ENCODE assay signal across 32 cellular contexts in the genomic region with DNA sequence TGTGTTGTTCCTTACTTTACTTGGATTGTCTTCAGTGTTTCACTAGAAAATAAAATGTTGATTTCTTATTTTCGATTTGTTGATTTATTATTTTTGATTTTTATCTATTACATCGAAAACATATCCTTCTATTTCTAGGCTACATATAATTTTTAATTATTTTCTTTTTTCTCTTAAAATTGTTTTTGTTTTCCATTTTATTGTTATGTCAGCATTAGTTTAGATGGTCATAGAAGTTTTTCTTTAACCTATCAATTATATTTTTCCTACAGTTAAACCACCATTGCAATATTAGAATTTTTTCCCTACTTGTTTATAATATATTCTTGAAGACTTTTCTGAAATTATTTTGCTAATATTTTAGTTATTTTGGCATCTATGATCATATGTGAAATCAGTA.
"Had no signal": no experiment of that assay in that cellular context is flagged by ENCODE, and none has a peak within 500 bp of the region (broad histone marks: within the 10 kb centered on the region; RNA-seq: fewer than 3 reads in every experiment).

No MANE protein-coding gene starts in this region.

- H3K4me1 ChIP-seq: ascending aorta, breast epithelium, esophagus muscularis mucosa, foreskin keratinocyte, gastrocnemius medialis, heart right ventricle had no signal

- H3K9me3 ChIP-seq: ascending aorta, breast epithelium, esophagus muscularis mucosa, gastrocnemius medialis, heart right ventricle had no signal

- H3K27ac ChIP-seq: ascending aorta, breast epithelium, cardiac muscle cell, coronary artery, dorsolateral prefrontal cortex, esophagus muscularis mucosa, foreskin keratinocyte, gastrocnemius medialis, heart right ventricle, hepatocyte, VCaP had no signal

- DNase-seq: activated CD4-positive, alpha-beta memory T cell treated with anti-CD3 and anti-CD28 coated beads, Interleukin-2, amount 10 ng/mL, durations not matched to agents 7 days and 5 days; activated CD4-positive, alpha-beta T cell treated with anti-CD3 and anti-CD28 coated beads for 1 hour; activated CD4-positive, alpha-beta T cell treated with anti-CD3 and anti-CD28 coated beads for 4 hours; activated CD4-positive, alpha-beta T cell treated with anti-CD3 and anti-CD28 coated beads, Interleukin-2, amount 10 ng/mL, durations not matched to agents 7 days and 5 days; activated CD4-positive, alpha-beta T cell treated with anti-CD3 and anti-CD28 coated beads, Interleukin-2, amount 50 U/mL, for 4 hours; activated CD8-positive, alpha-beta memory T cell treated with anti-CD3 and anti-CD28 coated beads, Interleukin-2, amount 50 U/mL, for 48 hours; activated gamma-delta T cell; activated naive CD4-positive, alpha-beta T cell; activated naive CD4-positive, alpha-beta T cell treated with anti-CD3 and anti-CD28 coated beads, Interleukin-2, amount 10 ng/mL, durations not matched to agents 7 days and 5 days; activated naive CD8-positive, alpha-beta T cell treated with anti-CD3 and anti-CD28 coated beads, Interleukin-2, amount 10 ng/mL, durations not matched to agents 7 days and 5 days; activated T-cell treated with anti-CD3 and anti-CD28 coated beads for 4 hours; activated T-cell treated with anti-CD3 and anti-CD28 coated beads, Interleukin-2, amount 50 U/mL, for 24 hours; activated T-cell treated with anti-CD3 and anti-CD28 coated beads, Interleukin-2, amount 50 U/mL, for 72 hours; central memory CD4-positive, alpha-beta T cell; cerebellar nuclear complex; dorsolateral prefrontal cortex; effector memory CD4-positive, alpha-beta T cell; endodermal cell; erythroblast; foreskin keratinocyte; gastrocnemius medialis; heart right ventricle; T-helper 2 cell had no signal

- H2AFZ ChIP-seq: hepatocyte had no signal

- H3K36me3 ChIP-seq: ascending aorta, cardiac muscle cell, esophagus muscularis mucosa, gastrocnemius medialis, heart right ventricle had no signal

- ATAC-seq: activated naive CD4-positive, alpha-beta T cell treated with anti-CD3 and anti-CD28 coated beads, Interleukin-2, amount 50 U/mL, for 72 hours; activated T-cell treated with anti-CD3 and anti-CD28 coated beads, Interleukin-2, amount 50 U/mL, for 72 hours; foreskin keratinocyte; gastrocnemius medialis; heart right ventricle; WTC11 had no signal

- H3K4me2 ChIP-seq: hepatocyte had no signal

- H3K4me3 ChIP-seq: ascending aorta, breast epithelium, cardiac muscle cell, coronary artery, dorsolateral prefrontal cortex, esophagus muscularis mucosa, gastrocnemius medialis, heart right ventricle, hepatocyte had no signal

- H3K27me3 ChIP-seq: ascending aorta, cardiac muscle cell, esophagus muscularis mucosa, foreskin keratinocyte, gastrocnemius medialis, hepatocyte had no signal
